ENCODE assay signal across 11 cellular contexts in genomic region chr2:55862269-55862668, GRCh38.
DNase-seq lines count a peak whose midpoint lies in the region; ATAC-seq and TF ChIP-seq lines count a peak whose summit lies in the region.
"Had no signal": no experiment of that assay in that cellular context is flagged by ENCODE, and none has a peak within 500 bp of the region (broad histone marks: within the 10 kb centered on the region; RNA-seq: fewer than 3 reads in every experiment).

No MANE protein-coding gene starts in this region.

- H3K36me3 ChIP-seq in SJSA1 (peaks cover 7% of the 10 kb centered on the region; the same call in 1 of the 2 replicates), psoas muscle (ENCODE audit: insufficient read depth in 1 of 2, low read depth in 1 of 2) (no peaks in the 10 kb centered on the region)
- H3K36me3 ChIP-seq: neural progenitor cell had no signal

- no peaks in the 10 kb centered on the region for H3K4me1 Mint-ChIP-seq in activated CD4-positive, alpha-beta T cell treated with anti-CD3 and anti-CD28 coated beads, Interleukin-2, amount 10 ng/mL, durations not matched to agents 24 days and 14 days
- H3K4me1 Mint-ChIP-seq: stimulated activated effector memory CD8-positive, alpha-beta T cell treated with anti-CD3 and anti-CD28 coated beads, Interleukin-12 subunit alpha, Interleukin-12 subunit beta, amount 100 ng/mL, for 72 hours had no signal

- peak; percentile 57 to 86 (median 69) for ATAC-seq in psoas muscle
- ATAC-seq in HG03159 (IDR thresholded peaks at IDR 0.05; ENCODE audit: unreplicated experiment): no peak
- ATAC-seq: stimulated activated effector memory CD8-positive, alpha-beta T cell treated with anti-CD3 and anti-CD28 coated beads, Interleukin-12 subunit alpha, Interleukin-12 subunit beta, amount 100 ng/mL, for 72 hours had no signal

- WGBS in psoas muscle, 3 donors: 78 to 80% (median 79%) methylated on average over 3 of the region's 3 CpGs

- H3K27ac ChIP-seq in SJSA1: peak overlapping the region; percentile 97
- H3K27ac ChIP-seq in psoas muscle: peak overlapping the region; percentile 37
- H3K27ac ChIP-seq: HL-60, neural progenitor cell had no signal

- H3K4me1 ChIP-seq in SJSA1 (replicated peaks) (peaks cover 34% of the 10 kb centered on the region), psoas muscle (no peaks in the 10 kb centered on the region)
- H3K4me1 ChIP-seq: neural progenitor cell had no signal

- H3K4me3 Mint-ChIP-seq in activated CD4-positive, alpha-beta T cell treated with anti-CD3 and anti-CD28 coated beads, Interleukin-2, amount 10 ng/mL, durations not matched to agents 24 days and 14 days: no peak overlapping the region
- H3K4me3 Mint-ChIP-seq: neural progenitor cell; stimulated activated effector memory CD8-positive, alpha-beta T cell treated with anti-CD3 and anti-CD28 coated beads, Interleukin-12 subunit alpha, Interleukin-12 subunit beta, amount 100 ng/mL, for 72 hours had no signal

- H3K9me3 Mint-ChIP-seq in activated CD4-positive, alpha-beta T cell treated with anti-CD3 and anti-CD28 coated beads, Interleukin-2, amount 10 ng/mL, durations not matched to agents 24 days and 14 days: no peaks in the 10 kb centered on the region
- H3K9me3 Mint-ChIP-seq: neural progenitor cell; stimulated activated effector memory CD8-positive, alpha-beta T cell treated with anti-CD3 and anti-CD28 coated beads, Interleukin-12 subunit alpha, Interleukin-12 subunit beta, amount 100 ng/mL, for 72 hours had no signal

- DNase-seq in EH (ENCODE audit: low read depth): peak; percentile 98
- DNase-seq in SJSA1 (ENCODE audit: low read depth in 1 of 2, low spot score in 2 of 2): no peak
- DNase-seq in fibroblast of the conjunctiva (ENCODE audit: low read depth): peak; percentile 99
- peak in 1 of 2 donors; percentile 49 for DNase-seq in psoas muscle
- no peak for DNase-seq in hippocampal formation (lab: John Stamatoyannopoulos, UW)
- DNase-seq in activated CD4-positive, alpha-beta T cell treated with anti-CD3 and anti-CD28 coated beads, Interleukin-2, amount 10 ng/mL, durations not matched to agents 24 days and 14 days: no peak
- no peak for DNase-seq in Ammon's horn (ENCODE audit: low spot score)

- no peaks in the 10 kb centered on the region for H3K27me3 ChIP-seq in SJSA1 (replicated peaks)
- no peaks in the 10 kb centered on the region for H3K27me3 ChIP-seq in psoas muscle (ENCODE audit: insufficient read depth in 3 of 3, low read length in 2 of 3)
- H3K27me3 ChIP-seq: neural progenitor cell had no signal

- no peaks in the 10 kb centered on the region for H3K27me3 Mint-ChIP-seq in activated CD4-positive, alpha-beta T cell treated with anti-CD3 and anti-CD28 coated beads, Interleukin-2, amount 10 ng/mL, durations not matched to agents 24 days and 14 days

- no peak for TF ChIP-seq CTCF in psoas muscle (IDR thresholded peaks at IDR 0.05)

- H3K4me3 ChIP-seq in SJSA1 (no peak overlapping the region), psoas muscle (no peak overlapping the region)
- H3K4me3 ChIP-seq: neural progenitor cell had no signal

- H3K9me3 ChIP-seq in SJSA1 (replicated peaks) (no peaks in the 10 kb centered on the region), psoas muscle (no peaks in the 10 kb centered on the region)

- H3K27ac Mint-ChIP-seq in activated CD4-positive, alpha-beta T cell treated with anti-CD3 and anti-CD28 coated beads, Interleukin-2, amount 10 ng/mL, durations not matched to agents 24 days and 14 days: no peak overlapping the region
- H3K27ac Mint-ChIP-seq: neural progenitor cell; stimulated activated effector memory CD8-positive, alpha-beta T cell treated with anti-CD3 and anti-CD28 coated beads, Interleukin-12 subunit alpha, Interleukin-12 subunit beta, amount 100 ng/mL, for 72 hours had no signal

- intact Hi-C loops in psoas muscle (cut with DNase I): no loop called here
- intact Hi-C loops in activated CD4-positive, alpha-beta T cell treated with anti-CD3 and anti-CD28 coated beads, Interleukin-2, amount 10 ng/mL, durations not matched to agents 24 days and 14 days (cut with micrococcal nuclease): no loop called here

- no peaks in the 10 kb centered on the region for H3K36me3 Mint-ChIP-seq in activated CD4-positive, alpha-beta T cell treated with anti-CD3 and anti-CD28 coated beads, Interleukin-2, amount 10 ng/mL, durations not matched to agents 24 days and 14 days (ENCODE audit: low read depth)
- H3K36me3 Mint-ChIP-seq: neural progenitor cell; stimulated activated effector memory CD8-positive, alpha-beta T cell treated with anti-CD3 and anti-CD28 coated beads, Interleukin-12 subunit alpha, Interleukin-12 subunit beta, amount 100 ng/mL, for 72 hours had no signal

Comparison
In these comparisons a context has a peak if more than half of its experiments do, and no peak if none do; other contexts are left out.
1. DNase-seq: peak in EH (single experiment) and fibroblast of the conjunctiva (single experiment); none in SJSA1 (0 of 2), hippocampal formation (0 of 2), activated CD4-positive, alpha-beta T cell treated with anti-CD3 and anti-CD28 coated beads, Interleukin-2, amount 10 ng/mL, durations not matched to agents 24 days and 14 days (single experiment) and Ammon's horn (single experiment).